Comparison of ENCODE assay signal across 8 cellular contexts in genomic region chr17:81509687-81510523, GRCh38. TPM values are rescaled to one million over a fixed set of nuclear protein-coding genes. Genes with fewer than 3 reads are reported as not detected.
DNase-seq lines count a peak whose midpoint lies in the region; ATAC-seq and TF ChIP-seq lines count a peak whose summit lies in the region.

No MANE protein-coding gene starts in this region.

- H3K9me3 Mint-ChIP-seq in stimulated activated naive CD8-positive, alpha-beta T cell treated with anti-CD3 and anti-CD28 coated beads, Interleukin-15, Interleukin-2, amounts not matched to agents 100 ng/mL and 50 ng/mL, for 24 hours, result no peaks in the 10 kb centered on the region
- H3K9me3 Mint-ChIP-seq in activated T-cell treated with anti-CD3 and anti-CD28 coated beads, Interleukin-2, amount 50 U/mL, for 72 hours, result no peaks in the 10 kb centered on the region

- WGBS in hepatocyte (ENCODE audit: low lambda C conversion rate, missing lambda C conversion rate), result 17% methylated on average over 19 of the region's 19 CpGs

- H3K36me3 ChIP-seq in hepatocyte (replicated peaks; ENCODE audit: insufficient read depth, low read depth), result peaks cover 9% of the 10 kb centered on the region

- peak overlapping the region; percentile 97 for H3K27ac ChIP-seq in hepatocyte

- H3K27me3 Mint-ChIP-seq in stimulated activated naive CD8-positive, alpha-beta T cell treated with anti-CD3 and anti-CD28 coated beads, Interleukin-15, Interleukin-2, amounts not matched to agents 100 ng/mL and 50 ng/mL, for 24 hours, result no peaks in the 10 kb centered on the region
- no peaks in the 10 kb centered on the region for H3K27me3 Mint-ChIP-seq in activated T-cell treated with anti-CD3 and anti-CD28 coated beads, Interleukin-2, amount 50 U/mL, for 72 hours (ENCODE audit: low read depth)

- H3K9me3 ChIP-seq in hepatocyte (ENCODE audit: low read depth), result no peaks in the 10 kb centered on the region

- H3K4me2 ChIP-seq in hepatocyte, result peak overlapping the region; percentile 98

- H3K36me3 Mint-ChIP-seq in stimulated activated naive CD8-positive, alpha-beta T cell treated with anti-CD3 and anti-CD28 coated beads, Interleukin-15, Interleukin-2, amounts not matched to agents 100 ng/mL and 50 ng/mL, for 24 hours (ENCODE audit: low read depth), result peaks cover 39% of the 10 kb centered on the region
- H3K36me3 Mint-ChIP-seq in activated T-cell treated with anti-CD3 and anti-CD28 coated beads, Interleukin-2, amount 50 U/mL, for 72 hours (ENCODE audit: insufficient read depth in 2 of 2), result peaks cover 31 to 36% of the 10 kb centered on the region in 2 donors

- H3K4me3 Mint-ChIP-seq in stimulated activated naive CD8-positive, alpha-beta T cell treated with anti-CD3 and anti-CD28 coated beads, Interleukin-15, Interleukin-2, amounts not matched to agents 100 ng/mL and 50 ng/mL, for 24 hours, result peak overlapping the region; percentile 97
- peak overlapping the region; percentile 99 to 100 for H3K4me3 Mint-ChIP-seq in activated T-cell treated with anti-CD3 and anti-CD28 coated beads, Interleukin-2, amount 50 U/mL, for 72 hours

- peak overlapping the region; percentile 96 for H3K27ac Mint-ChIP-seq in stimulated activated naive CD8-positive, alpha-beta T cell treated with anti-CD3 and anti-CD28 coated beads, Interleukin-15, Interleukin-2, amounts not matched to agents 100 ng/mL and 50 ng/mL, for 24 hours
- peak overlapping the region; percentile 99 for H3K27ac Mint-ChIP-seq in activated T-cell treated with anti-CD3 and anti-CD28 coated beads, Interleukin-2, amount 50 U/mL, for 72 hours

- H3K79me2 ChIP-seq in hepatocyte, result peaks cover 51% of the 10 kb centered on the region

- peaks cover 48% of the 10 kb centered on the region for H4K20me1 ChIP-seq in hepatocyte (ENCODE audit: insufficient read depth, poor library complexity, severe bottlenecking)

- ATAC-seq in stimulated activated naive CD8-positive, alpha-beta T cell treated with anti-CD3 and anti-CD28 coated beads, Interleukin-15, Interleukin-2, amounts not matched to agents 100 U/mL and 50 U/mL, for 24 hours, result no peak
- no peak for ATAC-seq in activated T-cell treated with anti-CD3 and anti-CD28 coated beads, Interleukin-2, amount 50 U/mL, for 72 hours (replicated peaks in 1 of 2)
- ATAC-seq in HG02852 (IDR thresholded peaks at IDR 0.05; ENCODE audit: unreplicated experiment) (no peak), HG03460 (IDR thresholded peaks at IDR 0.05; ENCODE audit: unreplicated experiment) (no peak)

- peaks cover 17% of the 10 kb centered on the region for H3K4me1 ChIP-seq in hepatocyte (ENCODE audit: insufficient read depth)

- TF ChIP-seq CTCF in hepatocyte (IDR thresholded peaks at IDR 0.05; ENCODE audit: poor library complexity), result no peak

- peak overlapping the region; percentile 91 for H3K4me3 ChIP-seq in hepatocyte

- peaks cover 25% of the 10 kb centered on the region for H3K4me1 Mint-ChIP-seq in stimulated activated naive CD8-positive, alpha-beta T cell treated with anti-CD3 and anti-CD28 coated beads, Interleukin-15, Interleukin-2, amounts not matched to agents 100 ng/mL and 50 ng/mL, for 24 hours (ENCODE audit: low read depth)
- peaks cover 36% of the 10 kb centered on the region for H3K4me1 Mint-ChIP-seq in activated T-cell treated with anti-CD3 and anti-CD28 coated beads, Interleukin-2, amount 50 U/mL, for 72 hours (ENCODE audit: low read depth)

- no peaks in the 10 kb centered on the region for H3K27me3 ChIP-seq in hepatocyte

- no peak overlapping the region for H2AFZ ChIP-seq in hepatocyte

- DNase-seq in stimulated activated naive CD8-positive, alpha-beta T cell treated with anti-CD3 and anti-CD28 coated beads, Interleukin-15, Interleukin-2, amounts not matched to agents 100 U/mL and 50 U/mL, for 24 hours, result no peak
- no peak for DNase-seq in activated T-cell treated with anti-CD3 and anti-CD28 coated beads, Interleukin-2, amount 50 U/mL, for 72 hours
- DNase-seq in hepatocyte (ENCODE audit: low spot score), result no peak
- DNase-seq in stimulated activated CD4-positive, alpha-beta T cell treated with anti-CD3 and anti-CD28 coated beads, Interleukin-2, amount 100 ng/mL, for 24 hours, result peak; percentile 27 to 45
- DNase-seq in cerebellum (ENCODE audit: low spot score), result no peak

- H3K9me2 ChIP-seq in hepatocyte (replicated peaks; ENCODE audit: insufficient read depth), result no peaks in the 10 kb centered on the region

RNA-seq across cellular contexts. Expression of gene ACTG1, which starts 2.7 kb away (rescaled TPM):
- 1,000 to 10,000 TPM; 3,862 to 3,966 TPM for total RNA-seq in activated T-cell treated with anti-CD3 and anti-CD28 coated beads, Interleukin-2, amount 50 U/mL, for 72 hours
- total RNA-seq in hepatocyte, result 3,207 and 3,298 TPM in 2 replicates
- polyA plus RNA-seq in hepatocyte, result 2,719 and 2,832 TPM in 2 replicates
- total RNA-seq in cerebellum, result 4,386 TPM

RNA-seq across cellular contexts. Expression of gene FSCN2, which starts 18.3 kb away (rescaled TPM):
- 1 to 10 TPM in 1 of 2 donors, under 1 TPM in 1; 0.95 to 1.8 TPM for total RNA-seq in activated T-cell treated with anti-CD3 and anti-CD28 coated beads, Interleukin-2, amount 50 U/mL, for 72 hours
- total RNA-seq in hepatocyte (1.8 and 3.7 TPM in 2 replicates), cerebellum (4.0 TPM)
- polyA plus RNA-seq in hepatocyte, result 0.29 and 0.40 TPM in 2 replicates

RNA-seq across cellular contexts. Expression of gene FAAP100, which starts 42.2 kb away (rescaled TPM):
- total RNA-seq in activated T-cell treated with anti-CD3 and anti-CD28 coated beads, Interleukin-2, amount 50 U/mL, for 72 hours, result 10 to 100 TPM; 21.3 to 29.1 TPM
- 18.3 and 20.9 TPM in 2 replicates for total RNA-seq in hepatocyte
- polyA plus RNA-seq in hepatocyte, result 30.7 and 34.4 TPM in 2 replicates
- 25.8 TPM for total RNA-seq in cerebellum

Comparison
In these comparisons a context has a peak if more than half of its experiments do, and no peak if none do; other contexts are left out.
1. DNase-seq: peak in stimulated activated CD4-positive, alpha-beta T cell treated with anti-CD3 and anti-CD28 coated beads, Interleukin-2, amount 100 ng/mL, for 24 hours (2 of 2); none in stimulated activated naive CD8-positive, alpha-beta T cell treated with anti-CD3 and anti-CD28 coated beads, Interleukin-15, Interleukin-2, amounts not matched to agents 100 U/mL and 50 U/mL, for 24 hours (single experiment), activated T-cell treated with anti-CD3 and anti-CD28 coated beads, Interleukin-2, amount 50 U/mL, for 72 hours (0 of 2), hepatocyte (single experiment) and cerebellum (single experiment).